In genomic region chr1:107141491-107142369, GRCh38 we compare ENCODE assay signal across 8 cellular contexts. TPM values are rescaled to one million over a fixed set of nuclear protein-coding genes. Genes with fewer than 3 reads are reported as not detected.
DNase-seq lines count a peak whose midpoint lies in the region; ATAC-seq and TF ChIP-seq lines count a peak whose summit lies in the region.

No MANE protein-coding gene starts in this region.

- no peaks in the 10 kb centered on the region for H3K36me3 Mint-ChIP-seq in CD8-positive, alpha-beta T cell
- no peaks in the 10 kb centered on the region for H3K36me3 Mint-ChIP-seq in stimulated activated effector memory CD8-positive, alpha-beta T cell treated with anti-CD3 and anti-CD28 coated beads, Interleukin-12 subunit alpha, Interleukin-12 subunit beta, amount 100 ng/mL, for 72 hours

- no peaks in the 10 kb centered on the region for H3K36me3 ChIP-seq in CD8-positive, alpha-beta T cell (ENCODE audit: insufficient read depth, low read length)
- no peaks in the 10 kb centered on the region for H3K36me3 ChIP-seq in SK-N-MC (ENCODE audit: insufficient read depth, low read length)

- H3K27ac Mint-ChIP-seq in CD8-positive, alpha-beta T cell: no peak overlapping the region
- no peak overlapping the region for H3K27ac Mint-ChIP-seq in stimulated activated effector memory CD8-positive, alpha-beta T cell treated with anti-CD3 and anti-CD28 coated beads, Interleukin-12 subunit alpha, Interleukin-12 subunit beta, amount 100 ng/mL, for 72 hours

- ATAC-seq in CD8-positive, alpha-beta T cell: peak; percentile 32
- peak; percentile 42 for ATAC-seq in GM19395 (IDR thresholded peaks at IDR 0.05; ENCODE audit: unreplicated experiment)
- peak; percentile 68 for ATAC-seq in stimulated activated effector memory CD8-positive, alpha-beta T cell treated with anti-CD3 and anti-CD28 coated beads, Interleukin-12 subunit alpha, Interleukin-12 subunit beta, amount 100 ng/mL, for 72 hours

- peaks cover 21% of the 10 kb centered on the region for H3K4me1 Mint-ChIP-seq in CD8-positive, alpha-beta T cell (ENCODE audit: low read depth)
- H3K4me1 Mint-ChIP-seq in stimulated activated effector memory CD8-positive, alpha-beta T cell treated with anti-CD3 and anti-CD28 coated beads, Interleukin-12 subunit alpha, Interleukin-12 subunit beta, amount 100 ng/mL, for 72 hours: peaks cover 16% of the 10 kb centered on the region

- H3K4me1 ChIP-seq in CD8-positive, alpha-beta T cell (ENCODE audit: insufficient read depth, low read length): peaks cover 7% of the 10 kb centered on the region

- peaks cover 4% of the 10 kb centered on the region for H3K27me3 ChIP-seq in CD8-positive, alpha-beta T cell (ENCODE audit: insufficient read depth, low read length)

- H3K9ac ChIP-seq in SK-N-MC (ENCODE audit: insufficient read length): peak overlapping the region; percentile 84

- CTCF ChIA-PET in CD8-positive, alpha-beta T cell (lab: Charles Lee): interaction anchor here (0.6 to 1.5 kb wide), 6 partner anchors 10 to 712 kb away, joined by 3 to 6 read pairs (median 4); no protein-coding TSS in a partner anchor

- H3K9me3 ChIP-seq in CD8-positive, alpha-beta T cell (ENCODE audit: low read length): no peaks in the 10 kb centered on the region
- no peaks in the 10 kb centered on the region for H3K9me3 ChIP-seq in SK-N-MC (ENCODE audit: low read depth, low read length)

- DNase-seq in CD8-positive, alpha-beta T cell: peak in 2 of 7 experiments; percentile 16 to 48
- DNase-seq in LoVo (ENCODE audit: low spot score) (peak; percentile 43), SK-N-MC (ENCODE audit: low read depth, low spot score) (peak; percentile 94), dedifferentiated amniotic fluid mesenchymal stem cell (ENCODE audit: extremely low spot score) (peak; percentile 83), kidney tubule cell (ENCODE audit: low spot score) (peak; percentile 80), HuH-7 (ENCODE audit: low spot score) (no peak)
- DNase-seq in stimulated activated effector memory CD8-positive, alpha-beta T cell treated with anti-CD3 and anti-CD28 coated beads, Interleukin-12 subunit alpha, Interleukin-12 subunit beta, amount 100 ng/mL, for 72 hours (ENCODE audit: low spot score in 2 of 2): no peak

- TF ChIP-seq CTCF in CD8-positive, alpha-beta T cell (IDR thresholded peaks at IDR 0.05): peak; percentile 74

- H3K4me3 Mint-ChIP-seq in CD8-positive, alpha-beta T cell: peak overlapping the region; percentile 78
- peak overlapping the region; percentile 75 for H3K4me3 Mint-ChIP-seq in stimulated activated effector memory CD8-positive, alpha-beta T cell treated with anti-CD3 and anti-CD28 coated beads, Interleukin-12 subunit alpha, Interleukin-12 subunit beta, amount 100 ng/mL, for 72 hours

- H3K27me3 Mint-ChIP-seq in CD8-positive, alpha-beta T cell (ENCODE audit: low read depth): peaks cover 48% of the 10 kb centered on the region

- POLR2A ChIA-PET in CD8-positive, alpha-beta T cell (lab: Charles Lee): interaction anchor here (0.6 to 1.2 kb wide), 3 partner anchors 10 to 324 kb away, joined by 3 to 4 read pairs (median 3); no protein-coding TSS in a partner anchor

- no peak overlapping the region for H3K27ac ChIP-seq in CD8-positive, alpha-beta T cell (ENCODE audit: low read depth, low read length)
- H3K27ac ChIP-seq in SK-N-MC: peak overlapping the region; percentile 97

- intact Hi-C loops in CD8-positive, alpha-beta T cell (cut with DNase I, micrococcal nuclease): loop anchor here (2.0 to 5.0 kb wide), 2 partner anchors 94 to 95 kb away; no protein-coding TSS in a partner anchor

- H3K4me3 ChIP-seq in CD8-positive, alpha-beta T cell (ENCODE audit: low read depth, low read length): peak overlapping the region; percentile 37
- peak overlapping the region; percentile 99 for H3K4me3 ChIP-seq in SK-N-MC

- no peaks in the 10 kb centered on the region for H3K9me3 Mint-ChIP-seq in CD8-positive, alpha-beta T cell
- H3K9me3 Mint-ChIP-seq in stimulated activated effector memory CD8-positive, alpha-beta T cell treated with anti-CD3 and anti-CD28 coated beads, Interleukin-12 subunit alpha, Interleukin-12 subunit beta, amount 100 ng/mL, for 72 hours: no peaks in the 10 kb centered on the region

RNA-seq across cellular contexts. Expression of gene NTNG1, which starts 0.9 kb away (rescaled TPM):
- not detected for total RNA-seq in CD8-positive, alpha-beta T cell

Comparison
In these comparisons a context has a peak if more than half of its experiments do, and no peak if none do; other contexts are left out.
1. DNase-seq: peak in LoVo (single experiment), SK-N-MC (single experiment), dedifferentiated amniotic fluid mesenchymal stem cell (single experiment) and kidney tubule cell (single experiment); none in stimulated activated effector memory CD8-positive, alpha-beta T cell treated with anti-CD3 and anti-CD28 coated beads, Interleukin-12 subunit alpha, Interleukin-12 subunit beta, amount 100 ng/mL, for 72 hours (0 of 2) and HuH-7 (single experiment).
2. Peak in every context shown above with its lines, with median percentiles within 50 percentile points of each other: ATAC-seq.